Comparison of ENCODE assay signal across 8 cellular contexts in the genomic region with DNA sequence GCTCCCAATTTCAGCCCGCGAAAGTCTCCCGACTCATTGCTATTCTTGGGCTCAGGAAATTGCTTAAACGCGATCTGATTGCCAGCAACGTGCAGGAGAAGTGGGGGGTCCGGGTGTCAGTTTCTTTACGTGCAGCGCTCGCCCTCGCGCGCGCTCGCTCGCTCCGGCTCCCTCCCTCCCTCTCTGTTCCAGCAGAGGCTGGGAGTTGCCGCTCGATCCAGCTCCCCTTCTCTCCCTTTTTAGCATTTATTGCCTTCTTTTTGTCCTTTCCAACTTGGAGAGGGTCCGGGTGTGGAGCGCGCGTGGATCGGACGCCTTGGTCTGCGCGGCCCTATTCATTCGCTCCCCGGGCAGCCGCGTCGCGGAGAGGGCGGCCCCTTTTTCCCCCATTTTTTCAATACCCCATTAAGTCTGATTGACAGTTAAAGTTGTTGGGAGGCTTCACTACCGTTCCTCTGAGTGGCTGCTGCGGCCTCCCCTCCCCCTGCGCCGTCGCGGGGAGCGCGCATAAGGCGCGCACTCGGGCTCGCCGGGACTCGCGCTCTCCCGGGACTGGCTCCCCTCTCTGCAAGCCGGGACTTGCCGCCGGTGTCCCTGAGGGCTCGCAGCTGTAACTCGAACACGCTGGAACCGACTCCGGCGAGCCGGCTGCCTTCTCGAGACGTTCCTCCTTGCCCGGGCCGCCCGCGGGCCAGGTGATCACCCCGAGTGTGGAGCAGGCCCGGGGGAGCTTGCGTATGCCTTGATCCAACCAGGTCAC. TPM values are rescaled to one million over a fixed set of nuclear protein-coding genes. Genes with fewer than 3 reads are reported as not detected.
DNase-seq lines count a peak whose midpoint lies in the region; ATAC-seq and TF ChIP-seq lines count a peak whose summit lies in the region.

A gene with protein sequence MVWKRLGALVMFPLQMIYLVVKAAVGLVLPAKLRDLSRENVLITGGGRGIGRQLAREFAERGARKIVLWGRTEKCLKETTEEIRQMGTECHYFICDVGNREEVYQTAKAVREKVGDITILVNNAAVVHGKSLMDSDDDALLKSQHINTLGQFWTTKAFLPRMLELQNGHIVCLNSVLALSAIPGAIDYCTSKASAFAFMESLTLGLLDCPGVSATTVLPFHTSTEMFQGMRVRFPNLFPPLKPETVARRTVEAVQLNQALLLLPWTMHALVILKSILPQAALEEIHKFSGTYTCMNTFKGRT (minus strand): TSS at position 310 of the 760 bp plus-strand sequence. CDS start 862 bp downstream, outside the sequence.

- H3K4me1 ChIP-seq in ES-I3 (ENCODE audit: insufficient read depth, low read length) (peaks cover 19% of the 10 kb centered on the region), cardiac muscle cell (ENCODE audit: low read depth) (peaks cover 5% of the 10 kb centered on the region), ovary (ENCODE audit: insufficient read depth) (peaks cover 14% of the 10 kb centered on the region), urinary bladder (ENCODE audit: insufficient read depth) (peaks cover 2% of the 10 kb centered on the region)

- no peak for ATAC-seq in GM19035 (IDR thresholded peaks at IDR 0.05; ENCODE audit: unreplicated experiment)

- TF ChIP-seq EP300 in ovary (IDR thresholded peaks at IDR 0.05): no peak

- H3K9me3 ChIP-seq in ES-I3 (ENCODE audit: control insufficient read depth, insufficient read depth, low read length) (no peaks in the 10 kb centered on the region), cardiac muscle cell (ENCODE audit: low read depth) (no peaks in the 10 kb centered on the region), ovary (no peaks in the 10 kb centered on the region)

- peak within 1 kb of the TSS; percentile 62 for H3K9ac ChIP-seq in ES-I3 (ENCODE audit: low read depth, low read length)

- intact Hi-C loops in ovary (cut with DNase I): loop anchor here (2.0 to 10.0 kb wide), 8 partner anchors 63 to 303 kb away; no protein-coding TSS in a partner anchor

- peak within 1 kb of the TSS; percentile 73 for H3K27ac ChIP-seq in adipose tissue (ENCODE audit: low read depth, low read length)
- H3K27ac ChIP-seq in cardiac muscle cell: peak within 1 kb of the TSS; percentile 40
- H3K27ac ChIP-seq in ovary: peak within 1 kb of the TSS; percentile 86 to 88
- H3K27ac ChIP-seq in urinary bladder (ENCODE audit: low read depth): peak within 1 kb of the TSS; percentile 96

- H3K4me3 ChIP-seq in cardiac muscle cell (peak within 1 kb of the TSS; percentile 63), ovary (peak within 1 kb of the TSS; percentile 80), urinary bladder (ENCODE audit: low read depth, low read length) (peak within 1 kb of the TSS; percentile 69)

- DNase-seq in KG1 (lab: John Stamatoyannopoulos, UW): peak; percentile 33
- DNase-seq in SW480 (ENCODE audit: low spot score): peak; percentile 94
- peak; percentile 78 to 94 for DNase-seq in cardiac muscle cell (ENCODE audit: low read depth in 1 of 2, low spot score in 1 of 2)
- DNase-seq in ovary: peak; percentile 71 to 85 (median 76)

- no peak for TF ChIP-seq POLR2A in ovary (IDR thresholded peaks at IDR 0.05)

- peaks cover under 1% of the 10 kb centered on the region; the same call in 1 of the 2 replicates for H3K36me3 ChIP-seq in ES-I3 (ENCODE audit: insufficient read depth, low read length)
- H3K36me3 ChIP-seq in cardiac muscle cell: no peaks in the 10 kb centered on the region
- no peaks in the 10 kb centered on the region for H3K36me3 ChIP-seq in ovary
- H3K36me3 ChIP-seq in urinary bladder (ENCODE audit: insufficient read depth): no peaks in the 10 kb centered on the region

- TF ChIP-seq CTCF in cardiac muscle cell (IDR thresholded peaks at IDR 0.05; ENCODE audit: low read depth, low read length) (no peak), ovary (IDR thresholded peaks at IDR 0.05) (no peak)

- H3K27me3 ChIP-seq in cardiac muscle cell: no peaks in the 10 kb centered on the region
- no peaks in the 10 kb centered on the region for H3K27me3 ChIP-seq in ovary

- 0 to 1% (median 0%) methylated on average over 65 to 69 of the region's 69 CpGs for WGBS in adipose tissue, 3 donors
- whole genome bisulfite sequencing in ovary, 3 donors: 0 to 1% (median 0%) methylated on average over 69 of the region's 69 CpGs
- WGBS in urinary bladder: 2% methylated on average over 69 of the region's 69 CpGs

RNA-seq across cellular contexts. Expression of the gene that starts here (rescaled TPM):
- polyA plus RNA-seq in adipose tissue (100 to 1,000 TPM in 1 of 3 donors, 10 to 100 TPM in 2; 92.1 to 173 (median 96.7) TPM), cardiac muscle cell (9.9 and 15.3 TPM in 2 replicates), ovary (10 to 100 TPM; 32.5 to 33.8 TPM), urinary bladder (62.1 TPM)
- total RNA-seq in cardiac muscle cell (12.5 and 19.5 TPM in 2 replicates), ovary (10 to 100 TPM; 25.8 to 92.3 (median 57.8) TPM), urinary bladder (83.2 TPM)

Comparison
In these comparisons a context has a peak if more than half of its experiments do, and no peak if none do; other contexts are left out.
1. DNase-seq: peak in every context shown above with its lines; median percentile 94 in SW480; 86 in cardiac muscle cell; 76 in ovary; 33 in KG1.
2. H3K27ac ChIP-seq: peak in every context shown above with its lines; median percentile 96 in urinary bladder; 87 in ovary; 73 in adipose tissue; 40 in cardiac muscle cell.